19 cellular contexts compared by ENCODE assay signal in genomic region chrX:41445781-41446358, GRCh38.
"Had no signal": no experiment of that assay in that cellular context is flagged by ENCODE, and none has a peak within 500 bp of the region (broad histone marks: within the 10 kb centered on the region; RNA-seq: fewer than 3 reads in every experiment).

No MANE protein-coding gene starts in this region.

- H3K4me3 ChIP-seq: esophagus muscularis mucosa, heart left ventricle, pancreas, prostate gland, skin epidermis, upper lobe of left lung had no signal

- H3K4me1 ChIP-seq: foreskin keratinocyte, pancreas, prostate gland had no signal

- H3K27me3 ChIP-seq: esophagus muscularis mucosa, foreskin keratinocyte, upper lobe of left lung had no signal

- DNase-seq: activated CD4-positive, alpha-beta memory T cell treated with anti-CD3 and anti-CD28 coated beads, Interleukin-2, amount 10 ng/mL, durations not matched to agents 7 days and 5 days; activated CD4-positive, alpha-beta T cell treated with anti-CD3 and anti-CD28 coated beads, Interleukin-2, amount 10 ng/mL, durations not matched to agents 24 days and 14 days; activated CD4-positive, CD25-positive, alpha-beta regulatory T cell treated with anti-CD3 and anti-CD28 coated beads, Interleukin-2, amount 50 U/mL, for 72 hours; activated CD8-positive, alpha-beta memory T cell treated with anti-CD3 and anti-CD28 coated beads, Interleukin-2, amount 50 U/mL, for 48 hours; activated gamma-delta T cell treated with Interleukin-2 at 50 U/mL for 16 hours; activated T-cell treated with anti-CD3 and anti-CD28 coated beads, Interleukin-2, amount 50 U/mL, for 24 hours; foreskin keratinocyte; heart left ventricle; immature natural killer cell; midbrain; naive thymus-derived CD4-positive, alpha-beta T cell; retina; stimulated activated CD4-positive, alpha-beta T cell treated with anti-CD3 and anti-CD28 coated beads, Interleukin-4, amount 100 ng/mL, for 24 hours; stimulated activated naive CD8-positive, alpha-beta T cell treated with anti-CD3 and anti-CD28 coated beads, Interleukin-15, amount 100 ng/mL, for 72 hours; upper lobe of left lung had no signal

- H3K27ac ChIP-seq: esophagus muscularis mucosa, foreskin keratinocyte, heart left ventricle, pancreas, prostate gland, skin epidermis, upper lobe of left lung had no signal

- H3K9me3 ChIP-seq: esophagus muscularis mucosa, heart left ventricle, pancreas, prostate gland, upper lobe of left lung had no signal

- H3K36me3 ChIP-seq: esophagus muscularis mucosa, heart left ventricle, pancreas, prostate gland, upper lobe of left lung had no signal
